In genomic region chr1:206145771-206146290, GRCh38 we compare ENCODE assay signal across 34 cellular contexts. TPM values are rescaled to one million over a fixed set of nuclear protein-coding genes. Genes with fewer than 3 reads are reported as not detected.
"Had no signal": no experiment of that assay in that cellular context is flagged by ENCODE, and none has a peak within 500 bp of the region (broad histone marks: within the 10 kb centered on the region; RNA-seq: fewer than 3 reads in every experiment).

No MANE protein-coding gene starts in this region.

- H3K4me1 Mint-ChIP-seq: activated B cell treated with CpG ODN at 0.5 μM for 24 hours had no signal

- H3K9me3 Mint-ChIP-seq: activated T-cell treated with anti-CD3 and anti-CD28 coated beads, Interleukin-2, amount 50 U/mL, for 24 hours; activated T-helper 2 cell treated with anti-CD3 and anti-CD28 coated beads, Interferon-gamma antibody, Interleukin-2, Interleukin-4, amounts not matched to agents 10 μg/mL and 5 μg/mL and 100 μg/mL, durations not matched to agents 14 hours and 24 hours and 36 hours; T-helper 1 cell treated with Interleukin-12 subunit alpha and Interleukin-12 subunit beta and Interleukin-4 antibody, amounts not matched to agents 30 μg/mL and 1 μg/mL, for 36 hours; T-helper 2 cell treated with Interferon-gamma antibody and Interleukin-4, amounts not matched to agents 5 μg/mL and 100 μg/mL, for 36 hours had no signal

- H3K9me3 ChIP-seq: adrenal gland had no signal

- H3K4me2 ChIP-seq: KMS-11, PC-9 had no signal

- DNase-seq: activated B cell treated with CpG ODN at 0.5 μM for 24 hours; activated CD4-positive, alpha-beta T cell treated with anti-CD3 and anti-CD28 coated beads for 48 hours; activated CD4-positive, alpha-beta T cell treated with anti-CD3 and anti-CD28 coated beads, Interleukin-2, amount 50 U/mL, for 4 hours; activated CD4-positive, CD25-positive, alpha-beta regulatory T cell treated with anti-CD3 and anti-CD28 coated beads, Interleukin-2, amount 50 U/mL, for 72 hours; activated CD8-positive, alpha-beta T cell treated with anti-CD3 and anti-CD28 coated beads, Interleukin-2, amount 10 ng/mL, durations not matched to agents 7 days and 5 days; activated gamma-delta T cell; activated naive CD4-positive, alpha-beta T cell treated with Interleukin-2 at 50 U/mL for 16 hours; activated T-cell treated with anti-CD3 and anti-CD28 coated beads, Interleukin-2, amount 50 U/mL, for 24 hours; adrenal gland; caudate nucleus; cerebellar nuclear complex; NCI-H1048; NCI-H1105 treated with DMSO at 0.1 percent for 48 hours; NCI-H1436; NCI-H1694; NCI-H1930; NCI-H2081 treated with DMSO at 0.1 percent for 48 hours; NCI-H2171; NCI-H226; NCI-H446 treated with DMSO at 0.1 percent for 48 hours; NCI-H524; NCI-H69; NK-92 treated with Interleukin-12 subunit alpha and Interleukin-12 subunit beta, amount 100 ng/mL, for 24 hours; PC-9; Right ventricle myocardium superior had no signal

- H3K36me3 Mint-ChIP-seq: activated naive CD4-positive, alpha-beta T cell treated with anti-CD3 and anti-CD28 coated beads, Interleukin-2, amount 50 U/mL, for 72 hours; brain had no signal

- H2AFZ ChIP-seq: PC-9 had no signal

- H3K27ac ChIP-seq: adrenal gland, KMS-11, PC-9, SK-N-MC had no signal

- H3K4me1 ChIP-seq: adrenal gland had no signal

- H3K4me3 ChIP-seq: adrenal gland, PC-9, SK-N-MC had no signal

- H3K4me3 Mint-ChIP-seq: activated B cell treated with CpG ODN at 0.5 μM for 24 hours; activated CD8-positive, alpha-beta T cell treated with anti-CD3 and anti-CD28 coated beads, Interleukin-2, amount 10 ng/mL, durations not matched to agents 7 days and 5 days; activated T-cell treated with anti-CD3 and anti-CD28 coated beads, Interleukin-2, amount 50 U/mL, for 24 hours; brain; T-helper 1 cell treated with Interleukin-12 subunit alpha and Interleukin-12 subunit beta and Interleukin-4 antibody, amounts not matched to agents 30 μg/mL and 1 μg/mL, for 36 hours; T-helper 2 cell treated with Interferon-gamma antibody and Interleukin-4, amounts not matched to agents 5 μg/mL and 100 μg/mL, for 36 hours had no signal

- H3K27ac Mint-ChIP-seq: activated B cell treated with CpG ODN at 0.5 μM for 24 hours; activated CD8-positive, alpha-beta T cell treated with anti-CD3 and anti-CD28 coated beads, Interleukin-2, amount 10 ng/mL, durations not matched to agents 7 days and 5 days; activated naive CD4-positive, alpha-beta T cell treated with anti-CD3 and anti-CD28 coated beads, Interleukin-2, amount 50 U/mL, for 72 hours; activated T-cell treated with anti-CD3 and anti-CD28 coated beads, Interleukin-2, amount 50 U/mL, for 24 hours; activated T-helper 2 cell treated with anti-CD3 and anti-CD28 coated beads, Interferon-gamma antibody, Interleukin-2, Interleukin-4, amounts not matched to agents 10 μg/mL and 5 μg/mL and 100 μg/mL, durations not matched to agents 14 hours and 24 hours and 36 hours; T-helper 1 cell treated with Interleukin-12 subunit alpha and Interleukin-12 subunit beta and Interleukin-4 antibody, amounts not matched to agents 30 μg/mL and 1 μg/mL, for 36 hours; T-helper 2 cell treated with Interferon-gamma antibody and Interleukin-4, amounts not matched to agents 5 μg/mL and 100 μg/mL, for 36 hours had no signal

- H3K27me3 ChIP-seq: adrenal gland had no signal

- H3K9ac ChIP-seq: KMS-11 had no signal

- H3K36me3 ChIP-seq: adrenal gland had no signal

RNA-seq across cellular contexts. Expression of gene AVPR1B, which starts 28.6 kb away (rescaled TPM):
- total RNA-seq: activated B cell treated with CpG ODN at 0.5 μM for 24 hours; activated CD8-positive, alpha-beta T cell treated with anti-CD3 and anti-CD28 coated beads, Interleukin-2, amount 10 ng/mL, durations not matched to agents 7 days and 5 days; activated naive CD4-positive, alpha-beta T cell treated with anti-CD3 and anti-CD28 coated beads, Interleukin-2, amount 50 U/mL, for 72 hours; activated T-helper 2 cell treated with anti-CD3 and anti-CD28 coated beads, Interferon-gamma antibody, Interleukin-2, Interleukin-4, amounts not matched to agents 10 μg/mL and 5 μg/mL and 100 μg/mL, durations not matched to agents 14 hours and 24 hours and 36 hours; adrenal gland; bronchial epithelial cell; M059J; PC-9; Right ventricle myocardium superior had no signal
- polyA plus RNA-seq: adrenal gland had no signal

RNA-seq across cellular contexts. Expression of gene FAM72A, which starts 56.8 kb away (rescaled TPM):
- total RNA-seq: bronchial epithelial cell had no signal
